ENCODE assay signal across 7 cellular contexts in the genomic region with DNA sequence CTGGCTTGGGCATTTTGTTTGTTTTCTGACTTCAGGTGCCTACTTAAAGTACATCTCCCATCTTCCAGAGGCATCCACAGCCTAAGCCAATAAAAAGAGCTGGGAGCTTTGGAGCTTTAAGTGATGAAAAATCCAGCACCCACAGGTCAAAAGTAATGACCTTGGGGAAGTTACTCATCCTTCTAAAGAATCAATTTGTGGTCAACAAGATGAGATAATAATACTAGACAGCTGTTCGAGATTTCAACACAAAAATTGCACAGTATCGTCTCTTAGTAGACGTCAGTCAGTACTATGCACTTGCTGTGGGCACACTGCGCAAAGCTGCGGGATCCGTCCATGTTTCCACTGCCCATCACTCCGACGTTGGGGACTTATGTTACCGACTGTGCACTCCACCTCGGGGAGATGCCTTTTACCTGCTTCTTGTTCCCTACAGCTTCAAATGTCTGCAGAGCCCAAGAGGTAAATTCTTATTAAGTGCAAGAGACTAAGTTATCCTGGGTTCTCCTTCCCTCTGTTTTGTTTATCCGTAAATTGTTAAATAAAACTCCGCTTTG.
DNase-seq lines count a peak whose midpoint lies in the region; ATAC-seq and TF ChIP-seq lines count a peak whose summit lies in the region.

No MANE protein-coding gene starts in this region.

- H3K4me3 ChIP-seq in HFF-Myc (replicated peaks; ENCODE audit: low read depth, low read length) (no peak overlapping the region), iPS-15b (ENCODE audit: low read depth, low read length) (peak overlapping the region; percentile 87)

- peaks cover 18% of the 10 kb centered on the region for H3K4me1 Mint-ChIP-seq in activated naive CD4-positive, alpha-beta T cell treated with anti-CD3 and anti-CD28 coated beads, Interleukin-2, amount 50 U/mL, for 24 hours

- H3K9me3 ChIP-seq in iPS-15b (ENCODE audit: control insufficient read depth, insufficient read depth, low read length): no peaks in the 10 kb centered on the region

- peaks cover 27% of the 10 kb centered on the region for H3K27me3 ChIP-seq in iPS-15b (ENCODE audit: control insufficient read depth, insufficient read depth, low read length)

- no peak for TF ChIP-seq CTCF in HFF-Myc (IDR thresholded peaks at IDR 0.05; ENCODE audit: low read depth, low read length, missing control alignments)

- H3K4me3 Mint-ChIP-seq in activated naive CD4-positive, alpha-beta T cell treated with anti-CD3 and anti-CD28 coated beads, Interleukin-2, amount 50 U/mL, for 24 hours: peak overlapping the region; percentile 90

- ATAC-seq in GM21619 (IDR thresholded peaks at IDR 0.05; ENCODE audit: unreplicated experiment): no peak

- no peaks in the 10 kb centered on the region for H3K36me3 Mint-ChIP-seq in activated naive CD4-positive, alpha-beta T cell treated with anti-CD3 and anti-CD28 coated beads, Interleukin-2, amount 50 U/mL, for 24 hours

- DNase-seq in HFF-Myc (ENCODE audit: extremely low read depth, low read depth) (peak; percentile 20), NCI-H226 (no peak), HPDE6-E6E7 (ENCODE audit: extremely low spot score) (no peak)
- peak; percentile 31 for DNase-seq in stimulated activated CD8-positive, alpha-beta memory T cell treated with anti-CD3 and anti-CD28 coated beads, Interleukin-4, amount 100 ng/mL, for 48 hours

- H3K36me3 ChIP-seq in iPS-15b (ENCODE audit: control insufficient read depth, insufficient read depth, low read length): no peaks in the 10 kb centered on the region

- H3K27ac Mint-ChIP-seq in activated naive CD4-positive, alpha-beta T cell treated with anti-CD3 and anti-CD28 coated beads, Interleukin-2, amount 50 U/mL, for 24 hours: no peak overlapping the region

- H3K27me3 Mint-ChIP-seq in activated naive CD4-positive, alpha-beta T cell treated with anti-CD3 and anti-CD28 coated beads, Interleukin-2, amount 50 U/mL, for 24 hours: peaks cover 9% of the 10 kb centered on the region

- no peaks in the 10 kb centered on the region for H3K4me1 ChIP-seq in iPS-15b (ENCODE audit: control insufficient read depth, insufficient read depth, low read length)

- H3K9me3 Mint-ChIP-seq in activated naive CD4-positive, alpha-beta T cell treated with anti-CD3 and anti-CD28 coated beads, Interleukin-2, amount 50 U/mL, for 24 hours: no peaks in the 10 kb centered on the region

- H3K9ac ChIP-seq in iPS-15b (ENCODE audit: low read depth, low read length): no peak overlapping the region

Comparison
In these comparisons a context has a peak if more than half of its experiments do, and no peak if none do; other contexts are left out.
1. DNase-seq: peak in HFF-Myc (single experiment) and stimulated activated CD8-positive, alpha-beta memory T cell treated with anti-CD3 and anti-CD28 coated beads, Interleukin-4, amount 100 ng/mL, for 48 hours (single experiment); none in NCI-H226 (single experiment) and HPDE6-E6E7 (single experiment).